23 cellular contexts compared by ENCODE assay signal in the genomic region with DNA sequence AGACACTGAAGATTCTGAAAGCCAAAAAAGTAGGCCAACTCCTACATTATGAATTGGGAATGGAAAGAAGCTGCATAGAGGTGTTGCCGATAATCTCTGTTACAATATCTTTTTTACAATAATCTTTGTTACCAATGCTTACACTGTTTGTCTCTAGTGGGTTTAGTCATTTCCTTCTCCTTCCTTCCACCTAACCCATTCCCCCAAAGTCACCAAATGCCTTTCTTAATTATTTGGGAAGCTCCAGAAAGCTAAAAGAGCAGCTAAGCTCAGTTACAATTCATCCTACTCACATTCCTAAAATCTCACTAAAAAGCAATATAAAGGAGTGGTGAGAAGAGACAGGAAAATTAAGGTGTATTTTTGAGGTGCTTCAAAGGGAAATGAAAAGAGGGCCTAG.
"Had no signal": no experiment of that assay in that cellular context is flagged by ENCODE, and none has a peak within 500 bp of the region (broad histone marks: within the 10 kb centered on the region; RNA-seq: fewer than 3 reads in every experiment).

No MANE protein-coding gene starts in this region.

- H3K27ac Mint-ChIP-seq: activated CD4-positive, alpha-beta T cell treated with anti-CD3 and anti-CD28 coated beads, Interleukin-2, amount 10 ng/mL, durations not matched to agents 7 days and 5 days; activated CD8-positive, alpha-beta T cell treated with anti-CD3 and anti-CD28 coated beads, Interleukin-2, amount 10 ng/mL, durations not matched to agents 7 days and 5 days; activated naive CD4-positive, alpha-beta T cell treated with anti-CD3 and anti-CD28 coated beads for 36 hours; activated naive CD8-positive, alpha-beta T cell treated with anti-CD3 and anti-CD28 coated beads, Interleukin-2, amount 50 U/mL, for 24 hours; activated T-cell treated with anti-CD3 and anti-CD28 coated beads, Interleukin-2, amount 50 U/mL, for 24 hours; immature natural killer cell; memory B cell; progenitor cell of endocrine pancreas; T-helper 1 cell treated with Interleukin-12 subunit alpha and Interleukin-12 subunit beta and Interleukin-4 antibody, amounts not matched to agents 30 μg/mL and 1 μg/mL, for 36 hours had no signal

- H3K4me1 ChIP-seq: breast epithelium, uterus had no signal

- H3K27me3 ChIP-seq: breast epithelium, right atrium auricular region, tibial artery, uterus had no signal

- H3K4me1 Mint-ChIP-seq: immature natural killer cell had no signal

- DNase-seq: activated CD4-positive, alpha-beta T cell treated with anti-CD3 and anti-CD28 coated beads, Interleukin-2, amount 10 ng/mL, durations not matched to agents 7 days and 5 days; activated CD8-positive, alpha-beta T cell treated with anti-CD3 and anti-CD28 coated beads, Interleukin-2, amount 10 ng/mL, durations not matched to agents 7 days and 5 days; activated naive CD4-positive, alpha-beta T cell treated with anti-CD3 and anti-CD28 coated beads for 36 hours; activated naive CD8-positive, alpha-beta T cell treated with anti-CD3 and anti-CD28 coated beads, Interleukin-2, amount 50 U/mL, for 24 hours; activated T-cell treated with anti-CD3 and anti-CD28 coated beads, Interleukin-2, amount 50 U/mL, for 24 hours; aorta; effector CD8-positive, alpha-beta T cell; immature natural killer cell; kidney glomerular epithelial cell; left ventricle myocardium superior; nephron progenitor cell; occipital lobe; stimulated activated CD4-positive, alpha-beta T cell treated with anti-CD3 and anti-CD28 coated beads, Interleukin-2, amount 100 ng/mL, for 24 hours; stimulated activated naive CD8-positive, alpha-beta T cell treated with anti-CD3 and anti-CD28 coated beads, Interleukin-15, Interleukin-2, amounts not matched to agents 100 U/mL and 50 U/mL, for 24 hours; substantia nigra; tibial artery; uterus had no signal

- H3K9me3 ChIP-seq: breast epithelium, right atrium auricular region, tibial artery, uterus had no signal

- H3K4me3 ChIP-seq: breast epithelium, right atrium auricular region, tibial artery, uterus had no signal

- H3K27me3 Mint-ChIP-seq: activated CD4-positive, alpha-beta T cell treated with anti-CD3 and anti-CD28 coated beads, Interleukin-2, amount 10 ng/mL, durations not matched to agents 7 days and 5 days; activated naive CD8-positive, alpha-beta T cell treated with anti-CD3 and anti-CD28 coated beads, Interleukin-2, amount 50 U/mL, for 24 hours; activated T-cell treated with anti-CD3 and anti-CD28 coated beads, Interleukin-2, amount 50 U/mL, for 24 hours; memory B cell; progenitor cell of endocrine pancreas had no signal

- H3K9me3 Mint-ChIP-seq: activated CD4-positive, alpha-beta T cell treated with anti-CD3 and anti-CD28 coated beads, Interleukin-2, amount 10 ng/mL, durations not matched to agents 7 days and 5 days; activated naive CD4-positive, alpha-beta T cell treated with anti-CD3 and anti-CD28 coated beads for 36 hours; activated naive CD8-positive, alpha-beta T cell treated with anti-CD3 and anti-CD28 coated beads, Interleukin-2, amount 50 U/mL, for 24 hours; activated T-cell treated with anti-CD3 and anti-CD28 coated beads, Interleukin-2, amount 50 U/mL, for 24 hours; immature natural killer cell; memory B cell; T-helper 1 cell treated with Interleukin-12 subunit alpha and Interleukin-12 subunit beta and Interleukin-4 antibody, amounts not matched to agents 30 μg/mL and 1 μg/mL, for 36 hours had no signal

- H3K27ac ChIP-seq: breast epithelium, right atrium auricular region, tibial artery, uterus had no signal

- H3K4me3 Mint-ChIP-seq: activated CD4-positive, alpha-beta T cell treated with anti-CD3 and anti-CD28 coated beads, Interleukin-2, amount 10 ng/mL, durations not matched to agents 7 days and 5 days; activated CD8-positive, alpha-beta T cell treated with anti-CD3 and anti-CD28 coated beads, Interleukin-2, amount 10 ng/mL, durations not matched to agents 7 days and 5 days; activated naive CD4-positive, alpha-beta T cell treated with anti-CD3 and anti-CD28 coated beads for 36 hours; activated naive CD8-positive, alpha-beta T cell treated with anti-CD3 and anti-CD28 coated beads, Interleukin-2, amount 50 U/mL, for 24 hours; activated T-cell treated with anti-CD3 and anti-CD28 coated beads, Interleukin-2, amount 50 U/mL, for 24 hours; immature natural killer cell; memory B cell; nephron progenitor cell; T-helper 1 cell treated with Interleukin-12 subunit alpha and Interleukin-12 subunit beta and Interleukin-4 antibody, amounts not matched to agents 30 μg/mL and 1 μg/mL, for 36 hours had no signal

- ATAC-seq: activated CD4-positive, CD25-positive, alpha-beta regulatory T cell treated with anti-CD3 and anti-CD28 coated beads, Interleukin-2, amount 50 U/mL, for 24 hours; activated CD8-positive, alpha-beta T cell treated with anti-CD3 and anti-CD28 coated beads, Interleukin-2, amount 10 ng/mL, durations not matched to agents 7 days and 5 days; activated naive CD8-positive, alpha-beta T cell treated with anti-CD3 and anti-CD28 coated beads, Interleukin-2, amount 50 U/mL, for 24 hours; left ventricle myocardium superior; stimulated activated naive CD8-positive, alpha-beta T cell treated with anti-CD3 and anti-CD28 coated beads, Interleukin-15, Interleukin-2, amounts not matched to agents 100 U/mL and 50 U/mL, for 24 hours had no signal

- H3K36me3 ChIP-seq: breast epithelium, right atrium auricular region, uterus had no signal
